ENCODE assay signal across 16 cellular contexts in genomic region chr17:80886641-80887573, GRCh38.
DNase-seq lines count a peak whose midpoint lies in the region; ATAC-seq lines count a peak whose summit lies in the region.
"Had no signal": no experiment of that assay in that cellular context is flagged by ENCODE, and none has a peak within 500 bp of the region (broad histone marks: within the 10 kb centered on the region; RNA-seq: fewer than 3 reads in every experiment).

No MANE protein-coding gene starts in this region.

- H3K4me1 Mint-ChIP-seq in activated T-helper 2 cell treated with anti-CD3 and anti-CD28 coated beads, Interferon-gamma antibody, Interleukin-2, Interleukin-4, amounts not matched to agents 10 μg/mL and 5 μg/mL and 100 μg/mL, durations not matched to agents 14 hours and 24 hours and 36 hours (ENCODE audit: low read depth) = peaks cover 36% of the 10 kb centered on the region

- peak overlapping the region; percentile 53 for H3K9ac ChIP-seq in Karpas-422 (ENCODE audit: low read length)

- intact Hi-C loops in activated T-helper 2 cell treated with anti-CD3 and anti-CD28 coated beads, Interferon-gamma antibody, Interleukin-2, Interleukin-4, amounts not matched to agents 10 μg/mL and 5 μg/mL and 100 μg/mL, durations not matched to agents 14 hours and 24 hours and 36 hours (cut with micrococcal nuclease) = no loop called here
- intact Hi-C loops in posterior vena cava (cut with DNase I) = no loop called here

- peaks cover 13% of the 10 kb centered on the region for H3K4me1 ChIP-seq in Karpas-422 (ENCODE audit: low read length)

- H3K27ac ChIP-seq in Karpas-422 (ENCODE audit: low read length) = peak overlapping the region; percentile 76
- H3K27ac ChIP-seq: foreskin keratinocyte had no signal

- no peaks in the 10 kb centered on the region for H4K20me1 ChIP-seq in Karpas-422 (ENCODE audit: insufficient read depth, low read depth, low read length)

- H3K36me3 Mint-ChIP-seq in activated T-helper 2 cell treated with anti-CD3 and anti-CD28 coated beads, Interferon-gamma antibody, Interleukin-2, Interleukin-4, amounts not matched to agents 10 μg/mL and 5 μg/mL and 100 μg/mL, durations not matched to agents 14 hours and 24 hours and 36 hours (ENCODE audit: low read depth) = peaks cover 78% of the 10 kb centered on the region

- H3K4me3 ChIP-seq in Karpas-422 (ENCODE audit: low read length) = peak overlapping the region; percentile 16; the same call in 1 of the 2 replicates
- H3K4me3 ChIP-seq: GM12878 had no signal

- peak overlapping the region; percentile 63 for H2AFZ ChIP-seq in Karpas-422 (ENCODE audit: low read length)

- H3K27me3 Mint-ChIP-seq in activated T-helper 2 cell treated with anti-CD3 and anti-CD28 coated beads, Interferon-gamma antibody, Interleukin-2, Interleukin-4, amounts not matched to agents 10 μg/mL and 5 μg/mL and 100 μg/mL, durations not matched to agents 14 hours and 24 hours and 36 hours (ENCODE audit: low read depth) = no peaks in the 10 kb centered on the region

- peak; percentile 60 for DNase-seq in activated effector memory CD4-positive, alpha-beta T cell treated with anti-CD3 and anti-CD28 coated beads, Interleukin-2, amount 50 U/mL, for 16 hours
- DNase-seq in activated effector memory CD4-positive, alpha-beta T cell treated with Interleukin-2 at 50 U/mL for 16 hours = no peak
- DNase-seq in Karpas-422 = peak; percentile 50
- no peak for DNase-seq in activated T-helper 2 cell treated with anti-CD3 and anti-CD28 coated beads, Interferon-gamma antibody, Interleukin-2, Interleukin-4, amounts not matched to agents 10 μg/mL and 5 μg/mL and 100 μg/mL, durations not matched to agents 14 hours and 24 hours and 36 hours (ENCODE audit: low spot score)
- DNase-seq in posterior vena cava (ENCODE audit: low spot score) = peak; percentile 61
- no peak for DNase-seq in amygdala (lab: John Stamatoyannopoulos, UW)
- no peak for DNase-seq in HCEC 1CT
- DNase-seq: DND-41; effector CD4-positive, alpha-beta T cell; foreskin keratinocyte; immature natural killer cell; NCI-H526; SIG-M5; stimulated activated CD4-positive, alpha-beta T cell treated with anti-CD3 and anti-CD28 coated beads, Interleukin-2, amount 100 ng/mL, for 24 hours had no signal

- H3K9me3 Mint-ChIP-seq in activated T-helper 2 cell treated with anti-CD3 and anti-CD28 coated beads, Interferon-gamma antibody, Interleukin-2, Interleukin-4, amounts not matched to agents 10 μg/mL and 5 μg/mL and 100 μg/mL, durations not matched to agents 14 hours and 24 hours and 36 hours = no peaks in the 10 kb centered on the region
- H3K9me3 Mint-ChIP-seq: immature natural killer cell had no signal

- H3K9me2 ChIP-seq in Karpas-422 (replicated peaks; ENCODE audit: insufficient read depth, low read length) = no peaks in the 10 kb centered on the region

- no peaks in the 10 kb centered on the region for H3K79me2 ChIP-seq in Karpas-422 (ENCODE audit: low read length)

- peak overlapping the region; percentile 17 for H3K4me3 Mint-ChIP-seq in activated T-helper 2 cell treated with anti-CD3 and anti-CD28 coated beads, Interferon-gamma antibody, Interleukin-2, Interleukin-4, amounts not matched to agents 10 μg/mL and 5 μg/mL and 100 μg/mL, durations not matched to agents 14 hours and 24 hours and 36 hours (ENCODE audit: low read depth)
- H3K4me3 Mint-ChIP-seq: immature natural killer cell had no signal

- no peak for ATAC-seq in GM21737 (IDR thresholded peaks at IDR 0.05; ENCODE audit: unreplicated experiment)
- ATAC-seq: foreskin keratinocyte, GM12878 had no signal

- no peaks in the 10 kb centered on the region for H3K36me3 ChIP-seq in Karpas-422 (ENCODE audit: insufficient read depth, low read length)

- H3K9me3 ChIP-seq in Karpas-422 (ENCODE audit: low read length) = no peaks in the 10 kb centered on the region

- no peaks in the 10 kb centered on the region for H3K27me3 ChIP-seq in Karpas-422 (ENCODE audit: low read length)
- H3K27me3 ChIP-seq: foreskin keratinocyte had no signal

- no peak overlapping the region for H3K27ac Mint-ChIP-seq in activated T-helper 2 cell treated with anti-CD3 and anti-CD28 coated beads, Interferon-gamma antibody, Interleukin-2, Interleukin-4, amounts not matched to agents 10 μg/mL and 5 μg/mL and 100 μg/mL, durations not matched to agents 14 hours and 24 hours and 36 hours
- H3K27ac Mint-ChIP-seq: immature natural killer cell had no signal

- H3K4me2 ChIP-seq in Karpas-422 (ENCODE audit: low read depth, low read length, poor library complexity, severe bottlenecking) = peak overlapping the region; percentile 50

Comparison
In these comparisons a context has a peak if more than half of its experiments do, and no peak if none do; other contexts are left out.
1. DNase-seq: peak in activated effector memory CD4-positive, alpha-beta T cell treated with anti-CD3 and anti-CD28 coated beads, Interleukin-2, amount 50 U/mL, for 16 hours (single experiment), Karpas-422 (single experiment) and posterior vena cava (single experiment); none in activated effector memory CD4-positive, alpha-beta T cell treated with Interleukin-2 at 50 U/mL for 16 hours (single experiment), activated T-helper 2 cell treated with anti-CD3 and anti-CD28 coated beads, Interferon-gamma antibody, Interleukin-2, Interleukin-4, amounts not matched to agents 10 μg/mL and 5 μg/mL and 100 μg/mL, durations not matched to agents 14 hours and 24 hours and 36 hours (single experiment), amygdala (0 of 56) and HCEC 1CT (single experiment).